1 cellular context compared by ENCODE assay signal in the genomic region with DNA sequence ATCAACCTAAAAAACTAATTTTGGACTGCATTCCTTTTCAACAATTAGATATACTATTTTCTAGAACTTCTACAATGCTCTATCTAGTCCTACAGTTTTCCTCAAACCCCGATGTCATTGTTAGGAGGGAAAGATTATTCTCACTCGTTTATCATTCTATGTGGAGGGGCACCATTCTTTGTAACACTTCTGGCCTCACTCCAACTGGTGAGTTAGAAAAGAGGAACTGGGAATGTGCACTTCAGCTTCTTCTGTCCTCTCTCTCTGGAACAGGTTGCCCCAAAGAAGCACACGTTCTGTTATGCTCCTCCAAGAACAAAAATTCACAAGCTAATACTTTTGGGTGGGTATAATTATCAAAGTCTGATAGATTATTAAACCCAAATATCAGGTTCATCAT.
TF ChIP-seq lines count a peak whose summit lies in the region.

No MANE protein-coding gene starts in this region.

TF ChIP-seq in K562, 482 proteins besides CTCF, POLR2A, EP300 and RAD21:
- TF ChIP-seq, protein P1, sequence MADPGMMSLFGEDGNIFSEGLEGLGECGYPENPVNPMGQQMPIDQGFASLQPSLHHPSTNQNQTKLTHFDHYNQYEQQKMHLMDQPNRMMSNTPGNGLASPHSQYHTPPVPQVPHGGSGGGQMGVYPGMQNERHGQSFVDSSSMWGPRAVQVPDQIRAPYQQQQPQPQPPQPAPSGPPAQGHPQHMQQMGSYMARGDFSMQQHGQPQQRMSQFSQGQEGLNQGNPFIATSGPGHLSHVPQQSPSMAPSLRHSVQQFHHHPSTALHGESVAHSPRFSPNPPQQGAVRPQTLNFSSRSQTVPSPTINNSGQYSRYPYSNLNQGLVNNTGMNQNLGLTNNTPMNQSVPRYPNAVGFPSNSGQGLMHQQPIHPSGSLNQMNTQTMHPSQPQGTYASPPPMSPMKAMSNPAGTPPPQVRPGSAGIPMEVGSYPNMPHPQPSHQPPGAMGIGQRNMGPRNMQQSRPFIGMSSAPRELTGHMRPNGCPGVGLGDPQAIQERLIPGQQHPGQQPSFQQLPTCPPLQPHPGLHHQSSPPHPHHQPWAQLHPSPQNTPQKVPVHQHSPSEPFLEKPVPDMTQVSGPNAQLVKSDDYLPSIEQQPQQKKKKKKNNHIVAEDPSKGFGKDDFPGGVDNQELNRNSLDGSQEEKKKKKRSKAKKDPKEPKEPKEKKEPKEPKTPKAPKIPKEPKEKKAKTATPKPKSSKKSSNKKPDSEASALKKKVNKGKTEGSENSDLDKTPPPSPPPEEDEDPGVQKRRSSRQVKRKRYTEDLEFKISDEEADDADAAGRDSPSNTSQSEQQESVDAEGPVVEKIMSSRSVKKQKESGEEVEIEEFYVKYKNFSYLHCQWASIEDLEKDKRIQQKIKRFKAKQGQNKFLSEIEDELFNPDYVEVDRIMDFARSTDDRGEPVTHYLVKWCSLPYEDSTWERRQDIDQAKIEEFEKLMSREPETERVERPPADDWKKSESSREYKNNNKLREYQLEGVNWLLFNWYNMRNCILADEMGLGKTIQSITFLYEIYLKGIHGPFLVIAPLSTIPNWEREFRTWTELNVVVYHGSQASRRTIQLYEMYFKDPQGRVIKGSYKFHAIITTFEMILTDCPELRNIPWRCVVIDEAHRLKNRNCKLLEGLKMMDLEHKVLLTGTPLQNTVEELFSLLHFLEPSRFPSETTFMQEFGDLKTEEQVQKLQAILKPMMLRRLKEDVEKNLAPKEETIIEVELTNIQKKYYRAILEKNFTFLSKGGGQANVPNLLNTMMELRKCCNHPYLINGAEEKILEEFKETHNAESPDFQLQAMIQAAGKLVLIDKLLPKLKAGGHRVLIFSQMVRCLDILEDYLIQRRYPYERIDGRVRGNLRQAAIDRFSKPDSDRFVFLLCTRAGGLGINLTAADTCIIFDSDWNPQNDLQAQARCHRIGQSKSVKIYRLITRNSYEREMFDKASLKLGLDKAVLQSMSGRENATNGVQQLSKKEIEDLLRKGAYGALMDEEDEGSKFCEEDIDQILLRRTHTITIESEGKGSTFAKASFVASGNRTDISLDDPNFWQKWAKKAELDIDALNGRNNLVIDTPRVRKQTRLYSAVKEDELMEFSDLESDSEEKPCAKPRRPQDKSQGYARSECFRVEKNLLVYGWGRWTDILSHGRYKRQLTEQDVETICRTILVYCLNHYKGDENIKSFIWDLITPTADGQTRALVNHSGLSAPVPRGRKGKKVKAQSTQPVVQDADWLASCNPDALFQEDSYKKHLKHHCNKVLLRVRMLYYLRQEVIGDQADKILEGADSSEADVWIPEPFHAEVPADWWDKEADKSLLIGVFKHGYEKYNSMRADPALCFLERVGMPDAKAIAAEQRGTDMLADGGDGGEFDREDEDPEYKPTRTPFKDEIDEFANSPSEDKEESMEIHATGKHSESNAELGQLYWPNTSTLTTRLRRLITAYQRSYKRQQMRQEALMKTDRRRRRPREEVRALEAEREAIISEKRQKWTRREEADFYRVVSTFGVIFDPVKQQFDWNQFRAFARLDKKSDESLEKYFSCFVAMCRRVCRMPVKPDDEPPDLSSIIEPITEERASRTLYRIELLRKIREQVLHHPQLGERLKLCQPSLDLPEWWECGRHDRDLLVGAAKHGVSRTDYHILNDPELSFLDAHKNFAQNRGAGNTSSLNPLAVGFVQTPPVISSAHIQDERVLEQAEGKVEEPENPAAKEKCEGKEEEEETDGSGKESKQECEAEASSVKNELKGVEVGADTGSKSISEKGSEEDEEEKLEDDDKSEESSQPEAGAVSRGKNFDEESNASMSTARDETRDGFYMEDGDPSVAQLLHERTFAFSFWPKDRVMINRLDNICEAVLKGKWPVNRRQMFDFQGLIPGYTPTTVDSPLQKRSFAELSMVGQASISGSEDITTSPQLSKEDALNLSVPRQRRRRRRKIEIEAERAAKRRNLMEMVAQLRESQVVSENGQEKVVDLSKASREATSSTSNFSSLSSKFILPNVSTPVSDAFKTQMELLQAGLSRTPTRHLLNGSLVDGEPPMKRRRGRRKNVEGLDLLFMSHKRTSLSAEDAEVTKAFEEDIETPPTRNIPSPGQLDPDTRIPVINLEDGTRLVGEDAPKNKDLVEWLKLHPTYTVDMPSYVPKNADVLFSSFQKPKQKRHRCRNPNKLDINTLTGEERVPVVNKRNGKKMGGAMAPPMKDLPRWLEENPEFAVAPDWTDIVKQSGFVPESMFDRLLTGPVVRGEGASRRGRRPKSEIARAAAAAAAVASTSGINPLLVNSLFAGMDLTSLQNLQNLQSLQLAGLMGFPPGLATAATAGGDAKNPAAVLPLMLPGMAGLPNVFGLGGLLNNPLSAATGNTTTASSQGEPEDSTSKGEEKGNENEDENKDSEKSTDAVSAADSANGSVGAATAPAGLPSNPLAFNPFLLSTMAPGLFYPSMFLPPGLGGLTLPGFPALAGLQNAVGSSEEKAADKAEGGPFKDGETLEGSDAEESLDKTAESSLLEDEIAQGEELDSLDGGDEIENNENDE (IDR thresholded peaks at IDR 0.05; ENCODE audit: low read depth, low read length): no peak
- no peak for TF ChIP-seq RBM17 (IDR thresholded peaks at IDR 0.05; ENCODE audit: borderline replicate concordance, low read depth, low read length)
- TF ChIP-seq SPI1 (IDR thresholded peaks at IDR 0.05; ENCODE audit: borderline replicate concordance, low read depth, low read length): peak; percentile 97
- TF ChIP-seq ZNF436 (CRISPR knock-in tag; IDR thresholded peaks at IDR 0.05): no peak
- TF ChIP-seq, protein P2, sequence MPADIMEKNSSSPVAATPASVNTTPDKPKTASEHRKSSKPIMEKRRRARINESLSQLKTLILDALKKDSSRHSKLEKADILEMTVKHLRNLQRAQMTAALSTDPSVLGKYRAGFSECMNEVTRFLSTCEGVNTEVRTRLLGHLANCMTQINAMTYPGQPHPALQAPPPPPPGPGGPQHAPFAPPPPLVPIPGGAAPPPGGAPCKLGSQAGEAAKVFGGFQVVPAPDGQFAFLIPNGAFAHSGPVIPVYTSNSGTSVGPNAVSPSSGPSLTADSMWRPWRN (IDR thresholded peaks at IDR 0.05; ENCODE audit: low read depth): no peak
- no peak for TF ChIP-seq POLR2H (tag; IDR thresholded peaks at IDR 0.05; ENCODE audit: low read depth)
- TF ChIP-seq, protein P3, sequence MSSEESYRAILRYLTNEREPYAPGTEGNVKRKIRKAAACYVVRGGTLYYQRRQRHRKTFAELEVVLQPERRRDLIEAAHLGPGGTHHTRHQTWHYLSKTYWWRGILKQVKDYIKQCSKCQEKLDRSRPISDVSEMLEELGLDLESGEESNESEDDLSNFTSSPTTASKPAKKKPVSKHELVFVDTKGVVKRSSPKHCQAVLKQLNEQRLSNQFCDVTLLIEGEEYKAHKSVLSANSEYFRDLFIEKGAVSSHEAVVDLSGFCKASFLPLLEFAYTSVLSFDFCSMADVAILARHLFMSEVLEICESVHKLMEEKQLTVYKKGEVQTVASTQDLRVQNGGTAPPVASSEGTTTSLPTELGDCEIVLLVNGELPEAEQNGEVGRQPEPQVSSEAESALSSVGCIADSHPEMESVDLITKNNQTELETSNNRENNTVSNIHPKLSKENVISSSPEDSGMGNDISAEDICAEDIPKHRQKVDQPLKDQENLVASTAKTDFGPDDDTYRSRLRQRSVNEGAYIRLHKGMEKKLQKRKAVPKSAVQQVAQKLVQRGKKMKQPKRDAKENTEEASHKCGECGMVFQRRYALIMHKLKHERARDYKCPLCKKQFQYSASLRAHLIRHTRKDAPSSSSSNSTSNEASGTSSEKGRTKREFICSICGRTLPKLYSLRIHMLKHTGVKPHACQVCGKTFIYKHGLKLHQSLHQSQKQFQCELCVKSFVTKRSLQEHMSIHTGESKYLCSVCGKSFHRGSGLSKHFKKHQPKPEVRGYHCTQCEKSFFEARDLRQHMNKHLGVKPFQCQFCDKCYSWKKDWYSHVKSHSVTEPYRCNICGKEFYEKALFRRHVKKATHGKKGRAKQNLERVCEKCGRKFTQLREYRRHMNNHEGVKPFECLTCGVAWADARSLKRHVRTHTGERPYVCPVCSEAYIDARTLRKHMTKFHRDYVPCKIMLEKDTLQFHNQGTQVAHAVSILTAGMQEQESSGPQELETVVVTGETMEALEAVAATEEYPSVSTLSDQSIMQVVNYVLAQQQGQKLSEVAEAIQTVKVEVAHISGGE (CRISPR knock-in tag; IDR thresholded peaks at IDR 0.05): peak in 1 of 3 experiments; percentile 97; a peak in 2 of 6 replicates
- TF ChIP-seq NFIC (IDR thresholded peaks at IDR 0.05): peak; percentile 79
